In genomic region chr19:17419491-17420266, GRCh38 we compare ENCODE assay signal across 8 cellular contexts. TPM values are rescaled to one million over a fixed set of nuclear protein-coding genes. Genes with fewer than 3 reads are reported as not detected.
DNase-seq lines count a peak whose midpoint lies in the region; ATAC-seq and TF ChIP-seq lines count a peak whose summit lies in the region.

TSS of gene MVB12A (plus strand) at chr19:17420047. CDS start at chr19:17420136, 89 bp downstream.

- H3K4me1 Mint-ChIP-seq in T-helper 1 cell treated with Interleukin-12 subunit alpha and Interleukin-12 subunit beta and Interleukin-4 antibody, amounts not matched to agents 30 μg/mL and 1 μg/mL, for 36 hours (ENCODE audit: low read depth) = peaks cover 15% of the 10 kb centered on the region

- H3K4me3 Mint-ChIP-seq in T-helper 1 cell treated with Interleukin-12 subunit alpha and Interleukin-12 subunit beta and Interleukin-4 antibody, amounts not matched to agents 30 μg/mL and 1 μg/mL, for 36 hours = peak within 1 kb of the TSS; percentile 90

- TF ChIP-seq CTCF in GM12875 (IDR thresholded peaks at IDR 0.05; ENCODE audit: borderline replicate concordance, insufficient read depth, low read depth, low read length) = no peak
- TF ChIP-seq CTCF in heart right ventricle (IDR thresholded peaks at IDR 0.05) = no peak
- TF ChIP-seq CTCF in upper lobe of left lung (IDR thresholded peaks at IDR 0.05) = no peak

- DNase-seq in NCI-H1694 (lab: John Stamatoyannopoulos, UW) = peak; percentile 93
- peak; percentile 96 for DNase-seq in amniotic stem cell (lab: John Stamatoyannopoulos, UW)
- peak; percentile 97 to 98 for DNase-seq in heart right ventricle
- peak; percentile 96 to 100 (median 98) for DNase-seq in posterior cingulate gyrus
- DNase-seq in upper lobe of left lung = peak; percentile 97 to 99

- TF ChIP-seq POLR2A in upper lobe of left lung (IDR thresholded peaks at IDR 0.05) = peak in 2 of 4 donors; percentile 31 to 55

- peak within 1 kb of the TSS; percentile 92 for H3K27ac Mint-ChIP-seq in T-helper 1 cell treated with Interleukin-12 subunit alpha and Interleukin-12 subunit beta and Interleukin-4 antibody, amounts not matched to agents 30 μg/mL and 1 μg/mL, for 36 hours

- H3K27ac ChIP-seq in heart right ventricle (peak within 1 kb of the TSS in 9 of 10 donors; percentile 64 to 93 (median 81)), upper lobe of left lung (peak within 1 kb of the TSS; percentile 68 to 93 (median 78))

- peak; percentile 88 for ATAC-seq in HG02870 (IDR thresholded peaks at IDR 0.05; ENCODE audit: unreplicated experiment)
- ATAC-seq in heart right ventricle = peak; percentile 97 to 99 (median 98)
- peak; percentile 98 to 100 for ATAC-seq in upper lobe of left lung (ENCODE audit: low FRiP score in 2 of 2)

- H3K27me3 ChIP-seq in heart right ventricle (no peaks in the 10 kb centered on the region), upper lobe of left lung (no peaks in the 10 kb centered on the region)

- H3K27me3 Mint-ChIP-seq in T-helper 1 cell treated with Interleukin-12 subunit alpha and Interleukin-12 subunit beta and Interleukin-4 antibody, amounts not matched to agents 30 μg/mL and 1 μg/mL, for 36 hours (ENCODE audit: low read depth) = no peaks in the 10 kb centered on the region

- peak within 1 kb of the TSS; percentile 82 for H3K4me3 ChIP-seq in GM12875 (ENCODE audit: low read depth, low read length)
- H3K4me3 ChIP-seq in heart right ventricle = peak within 1 kb of the TSS; percentile 52 to 99 (median 85)
- H3K4me3 ChIP-seq in upper lobe of left lung = peak within 1 kb of the TSS; percentile 83 to 93 (median 90)

- H3K9me3 Mint-ChIP-seq in T-helper 1 cell treated with Interleukin-12 subunit alpha and Interleukin-12 subunit beta and Interleukin-4 antibody, amounts not matched to agents 30 μg/mL and 1 μg/mL, for 36 hours = no peaks in the 10 kb centered on the region

- H3K36me3 ChIP-seq in heart right ventricle = peaks cover 0 to 37% (median 0%) of the 10 kb centered on the region in 9 donors
- H3K36me3 ChIP-seq in upper lobe of left lung = peaks cover 0 to 13% (median 8%) of the 10 kb centered on the region in 4 donors

- TF ChIP-seq EP300 in upper lobe of left lung (IDR thresholded peaks at IDR 0.05) = peak in 2 of 4 donors; percentile 46 to 61

- 1% methylated on average over 72 to 74 of the region's 74 CpGs for WGBS in heart right ventricle, 2 donors
- 1% methylated on average over 26 to 36 of the region's 74 CpGs for WGBS in upper lobe of left lung, 2 donors

- peaks cover 0 to 19% (median 15%) of the 10 kb centered on the region in 9 donors for H3K4me1 ChIP-seq in heart right ventricle
- peaks cover 5 to 20% (median 11%) of the 10 kb centered on the region in 4 donors for H3K4me1 ChIP-seq in upper lobe of left lung

- intact Hi-C loops in heart right ventricle (cut with DNase I) (loop anchor here in 1 of 10 donors (1.0 kb wide), 1 partner anchor 28 kb away; no protein-coding TSS in a partner anchor), posterior cingulate gyrus (cut with DNase I) (no loop called here)

- H3K36me3 Mint-ChIP-seq in T-helper 1 cell treated with Interleukin-12 subunit alpha and Interleukin-12 subunit beta and Interleukin-4 antibody, amounts not matched to agents 30 μg/mL and 1 μg/mL, for 36 hours (ENCODE audit: low read depth) = peaks cover 21% of the 10 kb centered on the region

- H3K9me3 ChIP-seq in heart right ventricle = no peaks in the 10 kb centered on the region
- no peaks in the 10 kb centered on the region for H3K9me3 ChIP-seq in upper lobe of left lung

RNA-seq across cellular contexts. Expression of gene MVB12A, which starts in this region (rescaled TPM):
- 10 to 100 TPM; 11.7 to 26.8 (median 13.4) TPM for total RNA-seq in heart right ventricle
- polyA plus RNA-seq in heart right ventricle = 10 to 100 TPM; 38.6 to 50.0 TPM
- total RNA-seq in upper lobe of left lung = 10 to 100 TPM; 25.1 to 55.2 (median 49.1) TPM

Comparison
In these comparisons a context has a peak if more than half of its experiments do, and no peak if none do; other contexts are left out.
1. Peak in every context shown above with its lines: DNase-seq, ATAC-seq, H3K4me3 ChIP-seq and H3K27ac ChIP-seq.